ENCODE assay signal across 9 cellular contexts in the genomic region with DNA sequence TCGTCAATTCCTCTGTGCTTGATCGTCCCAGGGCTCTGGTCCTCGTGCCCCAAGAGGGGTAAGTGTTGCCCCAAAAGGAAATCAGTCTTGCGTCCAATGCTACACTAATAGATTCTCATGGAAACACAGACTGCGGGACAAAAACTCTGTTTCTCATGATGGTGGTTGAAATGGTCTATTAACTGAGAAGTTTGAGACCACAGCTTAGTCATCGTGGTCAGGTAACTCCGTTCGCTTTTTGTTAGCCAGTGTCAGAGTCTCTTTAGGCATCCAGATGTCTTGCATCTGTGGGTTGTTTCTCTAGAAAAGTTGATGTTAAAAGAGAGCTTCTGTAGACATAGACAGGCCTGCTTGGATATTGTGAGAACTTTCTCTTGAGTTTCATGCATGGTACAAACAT.
DNase-seq lines count a peak whose midpoint lies in the region; ATAC-seq, FAIRE-seq and TF ChIP-seq lines count a peak whose summit lies in the region.
"Had no signal": no experiment of that assay in that cellular context is flagged by ENCODE, and none has a peak within 500 bp of the region (broad histone marks: within the 10 kb centered on the region; RNA-seq: fewer than 3 reads in every experiment).

No MANE protein-coding gene starts in this region.

- no peaks in the 10 kb centered on the region for H3K79me2 ChIP-seq in DND-41 (ENCODE audit: insufficient read depth, low read length)

- no peak overlapping the region for H3K4me3 ChIP-seq in DND-41 (ENCODE audit: low read depth in 1 of 2, low read length in 2 of 2)

- H3K27ac Mint-ChIP-seq in T-helper 17 cell: peak overlapping the region; percentile 80
- H3K27ac Mint-ChIP-seq: brain had no signal

- H3K4me2 ChIP-seq in DND-41 (ENCODE audit: insufficient read depth, low read length): peak overlapping the region; percentile 14; the same call in 1 of the 2 replicates

- no peaks in the 10 kb centered on the region for H3K27me3 ChIP-seq in DND-41 (ENCODE audit: insufficient read depth, low read length, poor library complexity)

- H4K20me1 ChIP-seq in DND-41 (ENCODE audit: insufficient read depth, low read length): no peaks in the 10 kb centered on the region

- TF ChIP-seq CTCF in DND-41 (IDR thresholded peaks at IDR 0.05; ENCODE audit: borderline replicate concordance, extremely low read depth, low read length, poor library complexity, severe bottlenecking): no peak

- no peak overlapping the region for H3K4me3 Mint-ChIP-seq in T-helper 17 cell
- H3K4me3 Mint-ChIP-seq: brain had no signal

- intact Hi-C loops in left ventricle myocardium superior (cut with micrococcal nuclease): no loop called here

- peak; percentile 95 for FAIRE-seq in GM19239 (lab: Jason Lieb, UNC)

- H3K36me3 ChIP-seq in DND-41 (ENCODE audit: insufficient read depth, low read length): peaks cover 85% of the 10 kb centered on the region

- peaks cover 27% of the 10 kb centered on the region for H3K36me3 Mint-ChIP-seq in T-helper 17 cell (ENCODE audit: low read depth)

- no peak overlapping the region for H2AFZ ChIP-seq in DND-41 (ENCODE audit: low read depth, low read length)

- H3K27ac ChIP-seq in DND-41 (ENCODE audit: low read length) (peak overlapping the region; percentile 78), substantia nigra (ENCODE audit: low read depth, low read length, poor library complexity, severe bottlenecking) (no peak overlapping the region)

- H3K9me3 ChIP-seq in DND-41 (ENCODE audit: insufficient read depth, low read length, severe bottlenecking) (no peaks in the 10 kb centered on the region), T-helper 17 cell (ENCODE audit: control insufficient read depth, low read length, poor library complexity, severe bottlenecking) (no peaks in the 10 kb centered on the region)

- peaks cover 27% of the 10 kb centered on the region for H3K4me1 Mint-ChIP-seq in T-helper 17 cell

- H3K27me3 Mint-ChIP-seq in T-helper 17 cell: no peaks in the 10 kb centered on the region

- DNase-seq in DND-41 (peak; percentile 55), GM19239 (ENCODE audit: insufficient read length, low spot score) (no peak), T-helper 17 cell (no peak), GM19240 (ENCODE audit: insufficient read length, low spot score) (no peak), left ventricle myocardium superior (no peak), substantia nigra (lab: John Stamatoyannopoulos, UW) (no peak), NCI-H1694 treated with DMSO at 0.1 percent for 48 hours (lab: John Stamatoyannopoulos, UW) (no peak)

- peaks cover 36% of the 10 kb centered on the region for H3K4me1 ChIP-seq in DND-41 (ENCODE audit: insufficient read depth, low read length)

- peak overlapping the region; percentile 39; the same call in 1 of the 2 replicates for H3K9ac ChIP-seq in DND-41 (ENCODE audit: low read depth, low read length)

- peak; percentile 94 for ATAC-seq in DND-41 (ENCODE audit: insufficient read depth, low read depth)
- ATAC-seq in HG03064 (IDR thresholded peaks at IDR 0.05; ENCODE audit: low read depth, unreplicated experiment): peak; percentile 91
- ATAC-seq in T-helper 17 cell: no peak
- no peak for ATAC-seq in left ventricle myocardium superior

Comparison
In these comparisons a context has a peak if more than half of its experiments do, and no peak if none do; other contexts are left out.
1. ATAC-seq: peak in DND-41 (single experiment) and HG03064 (single experiment); none in T-helper 17 cell (single experiment) and left ventricle myocardium superior (single experiment).